Comparison of ENCODE assay signal across 1 cellular context in genomic region chr2:43196773-43197567, GRCh38.
TF ChIP-seq lines count a peak whose summit lies in the region.

No MANE protein-coding gene starts in this region.

TF ChIP-seq in GM23338, 12 proteins besides CTCF, POLR2A, EP300 and RAD21 (continued from another document):
- TF ChIP-seq, protein P1, sequence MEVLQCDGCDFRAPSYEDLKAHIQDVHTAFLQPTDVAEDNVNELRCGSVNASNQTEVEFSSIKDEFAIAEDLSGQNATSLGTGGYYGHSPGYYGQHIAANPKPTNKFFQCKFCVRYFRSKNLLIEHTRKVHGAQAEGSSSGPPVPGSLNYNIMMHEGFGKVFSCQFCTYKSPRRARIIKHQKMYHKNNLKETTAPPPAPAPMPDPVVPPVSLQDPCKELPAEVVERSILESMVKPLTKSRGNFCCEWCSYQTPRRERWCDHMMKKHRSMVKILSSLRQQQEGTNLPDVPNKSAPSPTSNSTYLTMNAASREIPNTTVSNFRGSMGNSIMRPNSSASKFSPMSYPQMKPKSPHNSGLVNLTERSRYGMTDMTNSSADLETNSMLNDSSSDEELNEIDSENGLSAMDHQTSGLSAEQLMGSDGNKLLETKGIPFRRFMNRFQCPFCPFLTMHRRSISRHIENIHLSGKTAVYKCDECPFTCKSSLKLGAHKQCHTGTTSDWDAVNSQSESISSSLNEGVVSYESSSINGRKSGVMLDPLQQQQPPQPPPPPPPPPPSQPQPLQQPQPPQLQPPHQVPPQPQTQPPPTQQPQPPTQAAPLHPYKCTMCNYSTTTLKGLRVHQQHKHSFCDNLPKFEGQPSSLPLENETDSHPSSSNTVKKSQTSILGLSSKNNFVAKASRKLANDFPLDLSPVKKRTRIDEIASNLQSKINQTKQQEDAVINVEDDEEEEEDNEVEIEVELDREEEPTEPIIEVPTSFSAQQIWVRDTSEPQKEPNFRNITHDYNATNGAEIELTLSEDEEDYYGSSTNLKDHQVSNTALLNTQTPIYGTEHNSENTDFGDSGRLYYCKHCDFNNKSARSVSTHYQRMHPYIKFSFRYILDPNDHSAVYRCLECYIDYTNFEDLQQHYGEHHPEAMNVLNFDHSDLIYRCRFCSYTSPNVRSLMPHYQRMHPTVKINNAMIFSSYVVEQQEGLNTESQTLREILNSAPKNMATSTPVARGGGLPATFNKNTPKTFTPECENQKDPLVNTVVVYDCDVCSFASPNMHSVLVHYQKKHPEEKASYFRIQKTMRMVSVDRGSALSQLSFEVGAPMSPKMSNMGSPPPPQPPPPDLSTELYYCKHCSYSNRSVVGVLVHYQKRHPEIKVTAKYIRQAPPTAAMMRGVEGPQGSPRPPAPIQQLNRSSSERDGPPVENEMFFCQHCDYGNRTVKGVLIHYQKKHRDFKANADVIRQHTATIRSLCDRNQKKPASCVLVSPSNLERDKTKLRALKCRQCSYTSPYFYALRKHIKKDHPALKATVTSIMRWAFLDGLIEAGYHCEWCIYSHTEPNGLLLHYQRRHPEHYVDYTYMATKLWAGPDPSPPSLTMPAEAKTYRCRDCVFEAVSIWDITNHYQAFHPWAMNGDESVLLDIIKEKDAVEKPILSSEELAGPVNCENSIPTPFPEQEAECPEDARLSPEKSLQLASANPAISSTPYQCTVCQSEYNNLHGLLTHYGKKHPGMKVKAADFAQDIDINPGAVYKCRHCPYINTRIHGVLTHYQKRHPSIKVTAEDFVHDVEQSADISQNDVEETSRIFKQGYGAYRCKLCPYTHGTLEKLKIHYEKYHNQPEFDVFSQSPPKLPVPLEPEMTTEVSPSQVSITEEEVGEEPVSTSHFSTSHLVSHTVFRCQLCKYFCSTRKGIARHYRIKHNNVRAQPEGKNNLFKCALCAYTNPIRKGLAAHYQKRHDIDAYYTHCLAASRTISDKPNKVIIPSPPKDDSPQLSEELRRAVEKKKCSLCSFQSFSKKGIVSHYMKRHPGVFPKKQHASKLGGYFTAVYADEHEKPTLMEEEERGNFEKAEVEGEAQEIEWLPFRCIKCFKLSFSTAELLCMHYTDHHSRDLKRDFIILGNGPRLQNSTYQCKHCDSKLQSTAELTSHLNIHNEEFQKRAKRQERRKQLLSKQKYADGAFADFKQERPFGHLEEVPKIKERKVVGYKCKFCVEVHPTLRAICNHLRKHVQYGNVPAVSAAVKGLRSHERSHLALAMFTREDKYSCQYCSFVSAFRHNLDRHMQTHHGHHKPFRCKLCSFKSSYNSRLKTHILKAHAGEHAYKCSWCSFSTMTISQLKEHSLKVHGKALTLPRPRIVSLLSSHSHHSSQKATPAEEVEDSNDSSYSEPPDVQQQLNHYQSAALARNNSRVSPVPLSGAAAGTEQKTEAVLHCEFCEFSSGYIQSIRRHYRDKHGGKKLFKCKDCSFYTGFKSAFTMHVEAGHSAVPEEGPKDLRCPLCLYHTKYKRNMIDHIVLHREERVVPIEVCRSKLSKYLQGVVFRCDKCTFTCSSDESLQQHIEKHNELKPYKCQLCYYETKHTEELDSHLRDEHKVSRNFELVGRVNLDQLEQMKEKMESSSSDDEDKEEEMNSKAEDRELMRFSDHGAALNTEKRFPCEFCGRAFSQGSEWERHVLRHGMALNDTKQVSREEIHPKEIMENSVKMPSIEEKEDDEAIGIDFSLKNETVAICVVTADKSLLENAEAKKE (CRISPR knock-in tag; IDR thresholded peaks at IDR 0.05) = no peak
